ENCODE assay signal across 30 cellular contexts in genomic region chr2:149401007-149401406, GRCh38.
DNase-seq lines count a peak whose midpoint lies in the region; ATAC-seq, FAIRE-seq and TF ChIP-seq lines count a peak whose summit lies in the region.
"Had no signal": no experiment of that assay in that cellular context is flagged by ENCODE, and none has a peak within 500 bp of the region (broad histone marks: within the 10 kb centered on the region; RNA-seq: fewer than 3 reads in every experiment).

No MANE protein-coding gene starts in this region.

- no peaks in the 10 kb centered on the region for H3K79me2 ChIP-seq in astrocyte (ENCODE audit: insufficient read depth, low read length)
- no peaks in the 10 kb centered on the region for H3K79me2 ChIP-seq in hepatocyte

- H3K4me2 ChIP-seq in astrocyte (ENCODE audit: low read length) (no peak overlapping the region), hepatocyte (peak overlapping the region; percentile 65)
- H3K4me2 ChIP-seq: KMS-11, smooth muscle cell had no signal

- FAIRE-seq in astrocyte (lab: Jason Lieb, UNC), result no peak
- FAIRE-seq: GM12891 had no signal

- intact Hi-C loops in right cardiac atrium (cut with DNase I), result no loop called here

- ATAC-seq in HG02678 (IDR thresholded peaks at IDR 0.05; ENCODE audit: unreplicated experiment) (no peak), GM18861 (IDR thresholded peaks at IDR 0.05; ENCODE audit: unreplicated experiment) (no peak), right cardiac atrium (no peak)
- ATAC-seq: left colon, upper lobe of right lung had no signal

- peaks cover 12% of the 10 kb centered on the region for H3K9me3 Mint-ChIP-seq in astrocyte (ENCODE audit: unreplicated experiment)
- H3K9me3 Mint-ChIP-seq: dendritic cell treated with granulocyte-macrophage colony-stimulating factor and Interleukin-4, amounts not matched to agents 40 ng/mL and 50 ng/mL, for 4 days; T-helper 2 cell treated with Interferon-gamma antibody and Interleukin-4, amounts not matched to agents 5 μg/mL and 100 μg/mL, for 36 hours had no signal

- peak overlapping the region; percentile 8 for H3K27ac Mint-ChIP-seq in astrocyte (ENCODE audit: unreplicated experiment)
- H3K27ac Mint-ChIP-seq: activated T-helper 1 cell treated with anti-CD3 and anti-CD28 coated beads, Interleukin-12 subunit alpha, Interleukin-12 subunit beta, Interleukin-2, Interleukin-4 antibody, amounts not matched to agents 30 ng/mL and 10 ng/mL and 1 ng/mL, durations not matched to agents 14 hours and 24 hours and 36 hours; dendritic cell treated with granulocyte-macrophage colony-stimulating factor and Interleukin-4, amounts not matched to agents 40 ng/mL and 50 ng/mL, for 4 days; memory B cell; T-helper 2 cell treated with Interferon-gamma antibody and Interleukin-4, amounts not matched to agents 5 μg/mL and 100 μg/mL, for 36 hours had no signal

- H3K27me3 ChIP-seq in astrocyte (ENCODE audit: insufficient read depth, low read length) (no peaks in the 10 kb centered on the region), hepatocyte (no peaks in the 10 kb centered on the region), right cardiac atrium (ENCODE audit: control insufficient read depth, insufficient read depth) (no peaks in the 10 kb centered on the region)
- H3K27me3 ChIP-seq: upper lobe of right lung had no signal

- H3K36me3 Mint-ChIP-seq in astrocyte (ENCODE audit: low read depth, unreplicated experiment), result no peaks in the 10 kb centered on the region
- H3K36me3 Mint-ChIP-seq: memory B cell had no signal

- H3K4me1 Mint-ChIP-seq in astrocyte (ENCODE audit: low read depth, unreplicated experiment), result peaks cover 4% of the 10 kb centered on the region
- H3K4me1 Mint-ChIP-seq: memory B cell had no signal

- H3K9me3 ChIP-seq in astrocyte (ENCODE audit: insufficient read depth, low read depth, low read length), result no peaks in the 10 kb centered on the region
- H3K9me3 ChIP-seq in hepatocyte (ENCODE audit: low read depth), result no peaks in the 10 kb centered on the region
- no peaks in the 10 kb centered on the region for H3K9me3 ChIP-seq in right cardiac atrium (ENCODE audit: control insufficient read depth, low read length)
- H3K9me3 ChIP-seq: Caco-2, upper lobe of right lung had no signal

- H4K20me1 ChIP-seq in astrocyte (ENCODE audit: insufficient read depth, low read length) (no peaks in the 10 kb centered on the region), hepatocyte (ENCODE audit: insufficient read depth, poor library complexity, severe bottlenecking) (no peaks in the 10 kb centered on the region)

- 99% methylated on average over 2 of the region's 2 CpGs for WGBS in hepatocyte (ENCODE audit: low lambda C conversion rate, missing lambda C conversion rate)
- WGBS in right cardiac atrium, result 91% methylated on average over 2 of the region's 2 CpGs

- DNase-seq in AG08396 (ENCODE audit: low spot score), result peak; percentile 31
- DNase-seq in HT1080 (ENCODE audit: low read depth), result peak; percentile 25
- peak; percentile 61 for DNase-seq in astrocyte (ENCODE audit: low read depth)
- DNase-seq in hepatocyte (ENCODE audit: low spot score), result no peak
- no peak for DNase-seq in right cardiac atrium
- no peak for DNase-seq in A172 (ENCODE audit: low spot score)
- DNase-seq: activated CD4-positive, alpha-beta T cell treated with anti-CD3 and anti-CD28 coated beads, Interleukin-2, amount 50 U/mL, for 1 hour; activated naive CD4-positive, alpha-beta T cell treated with anti-CD3 and anti-CD28 coated beads, Interleukin-2, amount 50 U/mL, for 16 hours; amygdala; C1 segment of cervical spinal cord; Caco-2; central memory CD4-positive, alpha-beta T cell; DMS79 treated with DMSO at 0.1 percent for 48 hours; H7; head of caudate nucleus; left colon; MV-4-11; stimulated activated CD4-positive, alpha-beta T cell treated with anti-CD3 and anti-CD28 coated beads, Interleukin-2, amount 100 ng/mL, for 24 hours; substantia nigra; upper lobe of right lung; WERI-Rb-1 had no signal

- no peak overlapping the region for H2AFZ ChIP-seq in astrocyte (ENCODE audit: low read depth, low read length)
- H2AFZ ChIP-seq in hepatocyte, result no peak overlapping the region

- peaks cover 2% of the 10 kb centered on the region for H3K4me1 ChIP-seq in astrocyte (ENCODE audit: insufficient read depth, low read length)
- no peaks in the 10 kb centered on the region for H3K4me1 ChIP-seq in hepatocyte (ENCODE audit: insufficient read depth)
- no peaks in the 10 kb centered on the region for H3K4me1 ChIP-seq in right cardiac atrium (ENCODE audit: control insufficient read depth, insufficient read depth, low read length)
- H3K4me1 ChIP-seq: Caco-2 had no signal

- no peak for TF ChIP-seq CTCF in astrocyte (IDR thresholded peaks at IDR 0.05; ENCODE audit: insufficient read depth, low read depth, low read length)
- TF ChIP-seq CTCF in hepatocyte (IDR thresholded peaks at IDR 0.05; ENCODE audit: poor library complexity), result no peak

- H3K27ac ChIP-seq in astrocyte (ENCODE audit: low read depth, low read length), result no peak overlapping the region
- peak overlapping the region; percentile 9 for H3K27ac ChIP-seq in hepatocyte
- no peak overlapping the region for H3K27ac ChIP-seq in right cardiac atrium (ENCODE audit: low read length)
- H3K27ac ChIP-seq: KMS-11, upper lobe of right lung, WERI-Rb-1 had no signal

- no peaks in the 10 kb centered on the region for H3K9me2 ChIP-seq in hepatocyte (replicated peaks; ENCODE audit: insufficient read depth)

- H3K4me3 ChIP-seq in astrocyte (ENCODE audit: insufficient read depth, low read depth, low read length) (no peak overlapping the region), hepatocyte (no peak overlapping the region), right cardiac atrium (ENCODE audit: low read length) (no peak overlapping the region)
- H3K4me3 ChIP-seq: smooth muscle cell, upper lobe of right lung had no signal

- H3K36me3 ChIP-seq in astrocyte (ENCODE audit: insufficient read depth, low read length) (no peaks in the 10 kb centered on the region), hepatocyte (replicated peaks; ENCODE audit: insufficient read depth, low read depth) (no peaks in the 10 kb centered on the region)
- H3K36me3 ChIP-seq: upper lobe of right lung, WERI-Rb-1 had no signal

- H3K27me3 Mint-ChIP-seq in astrocyte (ENCODE audit: low read depth, unreplicated experiment), result no peaks in the 10 kb centered on the region
- H3K27me3 Mint-ChIP-seq: dendritic cell treated with granulocyte-macrophage colony-stimulating factor and Interleukin-4, amounts not matched to agents 40 ng/mL and 50 ng/mL, for 4 days had no signal

- no peak overlapping the region for H3K4me3 Mint-ChIP-seq in astrocyte (ENCODE audit: unreplicated experiment)
- H3K4me3 Mint-ChIP-seq: activated T-helper 1 cell treated with anti-CD3 and anti-CD28 coated beads, Interleukin-12 subunit alpha, Interleukin-12 subunit beta, Interleukin-2, Interleukin-4 antibody, amounts not matched to agents 30 ng/mL and 10 ng/mL and 1 ng/mL, durations not matched to agents 14 hours and 24 hours and 36 hours; dendritic cell treated with granulocyte-macrophage colony-stimulating factor and Interleukin-4, amounts not matched to agents 40 ng/mL and 50 ng/mL, for 4 days; memory B cell; T-helper 2 cell treated with Interferon-gamma antibody and Interleukin-4, amounts not matched to agents 5 μg/mL and 100 μg/mL, for 36 hours had no signal

- H3K9ac ChIP-seq in astrocyte (ENCODE audit: low read length), result no peak overlapping the region
- H3K9ac ChIP-seq: KMS-11 had no signal

Comparison
In these comparisons a context has a peak if more than half of its experiments do, and no peak if none do; other contexts are left out.
1. DNase-seq: peak in AG08396 (single experiment), HT1080 (single experiment) and astrocyte (single experiment); none in hepatocyte (single experiment), right cardiac atrium (0 of 3) and A172 (single experiment).